In genomic region chr7:48094861-48095293, GRCh38 we compare ENCODE assay signal across 11 cellular contexts. TPM values are rescaled to one million over a fixed set of nuclear protein-coding genes. Genes with fewer than 3 reads are reported as not detected.
A peak's percentile ranks its signal among the peaks of the same experiment; 100 is the strongest.
DNase-seq lines count a peak whose midpoint lies in the region; ATAC-seq and TF ChIP-seq lines count a peak whose summit lies in the region.
"Had no signal": no experiment of that assay in that cellular context is flagged by ENCODE, and none has a peak within 500 bp of the region (broad histone marks: within the 10 kb centered on the region; RNA-seq: fewer than 3 reads in every experiment).

No MANE protein-coding gene starts in this region.

- peaks cover 9% of the 10 kb centered on the region for H3K4me1 ChIP-seq in fibroblast of lung (ENCODE audit: control insufficient read depth, extremely low read depth, insufficient read depth, low read length)
- H3K4me1 ChIP-seq in skeletal muscle satellite cell (ENCODE audit: control insufficient read depth, insufficient read depth, low read length): peaks cover 57% of the 10 kb centered on the region

- H3K27me3 ChIP-seq in fibroblast of lung (ENCODE audit: control insufficient read depth, insufficient read depth, low read length) (no peaks in the 10 kb centered on the region), skeletal muscle satellite cell (ENCODE audit: control insufficient read depth, insufficient read depth, low read length) (no peaks in the 10 kb centered on the region)

- TF ChIP-seq CTCF in fibroblast of lung (conservative IDR thresholded peaks at IDR 0.05 in 1 of 2, IDR thresholded peaks at IDR 0.05 in 1 of 2; ENCODE audit: low read depth in 1 of 2, low read length in 2 of 2): no peak

- no peaks in the 10 kb centered on the region for H3K27me3 Mint-ChIP-seq in T-helper 2 cell treated with Interferon-gamma antibody and Interleukin-4, amounts not matched to agents 5 μg/mL and 100 μg/mL, for 36 hours (ENCODE audit: low read depth)
- no peaks in the 10 kb centered on the region for H3K27me3 Mint-ChIP-seq in activated CD8-positive, alpha-beta T cell treated with anti-CD3 and anti-CD28 coated beads, Interleukin-2, amount 10 ng/mL, durations not matched to agents 7 days and 5 days (ENCODE audit: low read depth)

- no peak for DNase-seq in T-helper 2 cell treated with Interferon-gamma antibody and Interleukin-4, amounts not matched to agents 5 μg/mL and 100 μg/mL, for 36 hours (ENCODE audit: low spot score)
- DNase-seq in T-helper 2 cell (no peak), fibroblast of lung (ENCODE audit: low read depth in 2 of 2) (peak; percentile 51 to 87), cerebellar cortex (ENCODE audit: low spot score) (no peak), nucleus accumbens (lab: John Stamatoyannopoulos, UW) (no peak), NCI-H187 (lab: John Stamatoyannopoulos, UW) (no peak)
- DNase-seq in activated CD8-positive, alpha-beta T cell treated with anti-CD3 and anti-CD28 coated beads, Interleukin-2, amount 10 ng/mL, durations not matched to agents 7 days and 5 days: no peak
- DNase-seq: left colon, NCI-H187 treated with DMSO at 0.1 percent for 48 hours, right cardiac atrium had no signal

- peak overlapping the region; percentile 63 for H3K4me2 ChIP-seq in fibroblast of lung (ENCODE audit: extremely low read depth, insufficient read depth, low read length)
- peak overlapping the region; percentile 65 for H3K4me2 ChIP-seq in skeletal muscle satellite cell (ENCODE audit: low read length)

- H3K9me3 ChIP-seq in fibroblast of lung (ENCODE audit: control insufficient read depth, insufficient read depth, low read depth, low read length): no peaks in the 10 kb centered on the region
- no peaks in the 10 kb centered on the region for H3K9me3 ChIP-seq in skeletal muscle satellite cell (replicated peaks; ENCODE audit: low read length)

- CTCF ChIA-PET in activated CD8-positive, alpha-beta T cell treated with anti-CD3 and anti-CD28 coated beads, Interleukin-2, amount 10 ng/mL, durations not matched to agents 7 days and 5 days (lab: Charles Lee): interaction anchor here (1.5 to 4.0 kb wide), 3 partner anchors 10 to 106 kb away, joined by 4 to 17 read pairs (median 10); no protein-coding TSS in a partner anchor

- H2AFZ ChIP-seq in fibroblast of lung (ENCODE audit: low read length): no peak overlapping the region

- POLR2A ChIA-PET in activated CD8-positive, alpha-beta T cell treated with anti-CD3 and anti-CD28 coated beads, Interleukin-2, amount 10 ng/mL, durations not matched to agents 7 days and 5 days (lab: Charles Lee): interaction anchor here (0.8 to 1.5 kb wide), 2 partner anchors 10 to 103 kb away, joined by 3 to 6 read pairs; no protein-coding TSS in a partner anchor

- no peak for ATAC-seq in activated CD8-positive, alpha-beta T cell treated with anti-CD3 and anti-CD28 coated beads, Interleukin-2, amount 10 ng/mL, durations not matched to agents 7 days and 5 days
- ATAC-seq: left colon, right cardiac atrium had no signal

- peak overlapping the region; percentile 69 for H3K27ac Mint-ChIP-seq in T-helper 2 cell treated with Interferon-gamma antibody and Interleukin-4, amounts not matched to agents 5 μg/mL and 100 μg/mL, for 36 hours
- peak overlapping the region; percentile 70 for H3K27ac Mint-ChIP-seq in activated CD8-positive, alpha-beta T cell treated with anti-CD3 and anti-CD28 coated beads, Interleukin-2, amount 10 ng/mL, durations not matched to agents 7 days and 5 days

- H3K4me1 Mint-ChIP-seq in T-helper 2 cell treated with Interferon-gamma antibody and Interleukin-4, amounts not matched to agents 5 μg/mL and 100 μg/mL, for 36 hours (ENCODE audit: low read depth): peaks cover 77% of the 10 kb centered on the region
- peaks cover 88% of the 10 kb centered on the region for H3K4me1 Mint-ChIP-seq in activated CD8-positive, alpha-beta T cell treated with anti-CD3 and anti-CD28 coated beads, Interleukin-2, amount 10 ng/mL, durations not matched to agents 7 days and 5 days (ENCODE audit: low read depth)

- no peaks in the 10 kb centered on the region for H4K20me1 ChIP-seq in fibroblast of lung (ENCODE audit: control insufficient read depth, extremely low read depth, insufficient read depth, low read length)

- H3K4me3 ChIP-seq in fibroblast of lung (replicated peaks in 1 of 4; ENCODE audit: control extremely low read depth in 1 of 4, insufficient read depth in 1 of 4, low read depth in 3 of 4, low read length in 4 of 4) (no peak overlapping the region), skeletal muscle satellite cell (ENCODE audit: low read length) (no peak overlapping the region)

- no peaks in the 10 kb centered on the region for H3K9me3 Mint-ChIP-seq in T-helper 2 cell treated with Interferon-gamma antibody and Interleukin-4, amounts not matched to agents 5 μg/mL and 100 μg/mL, for 36 hours
- no peaks in the 10 kb centered on the region for H3K9me3 Mint-ChIP-seq in activated CD8-positive, alpha-beta T cell treated with anti-CD3 and anti-CD28 coated beads, Interleukin-2, amount 10 ng/mL, durations not matched to agents 7 days and 5 days (ENCODE audit: insufficient read depth)

- no peak overlapping the region for H3K4me3 Mint-ChIP-seq in T-helper 2 cell treated with Interferon-gamma antibody and Interleukin-4, amounts not matched to agents 5 μg/mL and 100 μg/mL, for 36 hours
- no peak overlapping the region for H3K4me3 Mint-ChIP-seq in activated CD8-positive, alpha-beta T cell treated with anti-CD3 and anti-CD28 coated beads, Interleukin-2, amount 10 ng/mL, durations not matched to agents 7 days and 5 days

- H3K36me3 Mint-ChIP-seq in T-helper 2 cell treated with Interferon-gamma antibody and Interleukin-4, amounts not matched to agents 5 μg/mL and 100 μg/mL, for 36 hours (ENCODE audit: low read depth): peaks cover 91% of the 10 kb centered on the region
- H3K36me3 Mint-ChIP-seq in activated CD8-positive, alpha-beta T cell treated with anti-CD3 and anti-CD28 coated beads, Interleukin-2, amount 10 ng/mL, durations not matched to agents 7 days and 5 days (ENCODE audit: low read depth): peaks cover 93% of the 10 kb centered on the region

- no peaks in the 10 kb centered on the region for H3K79me2 ChIP-seq in fibroblast of lung (ENCODE audit: control insufficient read depth, insufficient read depth, low read length)

- H3K9ac ChIP-seq in fibroblast of lung (ENCODE audit: insufficient read depth, low read length) (no peak overlapping the region), skeletal muscle satellite cell (ENCODE audit: low read depth, low read length) (peak overlapping the region; percentile 51)

- no peak overlapping the region for H3K27ac ChIP-seq in fibroblast of lung (ENCODE audit: insufficient read depth, low read length)

- H3K36me3 ChIP-seq in fibroblast of lung (ENCODE audit: control insufficient read depth, insufficient read depth, low read length) (peaks cover 4% of the 10 kb centered on the region), skeletal muscle satellite cell (ENCODE audit: insufficient read depth, low read length) (peaks cover 59% of the 10 kb centered on the region)

RNA-seq across cellular contexts. Expression of gene UPP1, which starts 5.8 kb away (rescaled TPM):
- 10 to 100 TPM; 60.7 to 68.4 TPM for total RNA-seq in activated CD8-positive, alpha-beta T cell treated with anti-CD3 and anti-CD28 coated beads, Interleukin-2, amount 10 ng/mL, durations not matched to agents 7 days and 5 days
- total RNA-seq in fibroblast of lung: 9.0 and 11.7 TPM in 2 replicates
- 9.4 and 11.7 TPM in 2 replicates for polyA plus RNA-seq in fibroblast of lung
- 14.5 and 17.2 TPM in 2 replicates for polyA plus RNA-seq in fibroblast of lung (2012)
- 6.5 and 10.6 TPM in 2 replicates for polyA minus RNA-seq in fibroblast of lung (ENCODE audit: low replicate concordance)
- total RNA-seq in skeletal muscle satellite cell (2012; rRNA removed): 30.4 and 31.7 TPM in 2 replicates

RNA-seq across cellular contexts. Expression of gene C7orf57, which starts 59.5 kb away (rescaled TPM):
- under 1 TPM in 1 of 2 experiments, not detected in 1; 0.10 TPM for total RNA-seq in activated CD8-positive, alpha-beta T cell treated with anti-CD3 and anti-CD28 coated beads, Interleukin-2, amount 10 ng/mL, durations not matched to agents 7 days and 5 days
- total RNA-seq in fibroblast of lung: not detected in 2 replicates
- polyA plus RNA-seq in fibroblast of lung: not detected in 2 replicates
- not detected in 2 replicates for polyA plus RNA-seq in fibroblast of lung (2012)
- not detected in 2 replicates for polyA minus RNA-seq in fibroblast of lung (ENCODE audit: low replicate concordance)
- not detected in 2 replicates for total RNA-seq in skeletal muscle satellite cell (2012; rRNA removed)
- total RNA-seq: left colon, right cardiac atrium had no signal
- polyA plus RNA-seq: right cardiac atrium had no signal

Comparison
In these comparisons a context has a peak if more than half of its experiments do, and no peak if none do; other contexts are left out.
1. DNase-seq: peak in fibroblast of lung (2 of 2); none in T-helper 2 cell treated with Interferon-gamma antibody and Interleukin-4, amounts not matched to agents 5 μg/mL and 100 μg/mL, for 36 hours (single experiment), T-helper 2 cell (0 of 5), activated CD8-positive, alpha-beta T cell treated with anti-CD3 and anti-CD28 coated beads, Interleukin-2, amount 10 ng/mL, durations not matched to agents 7 days and 5 days (single experiment), cerebellar cortex (single experiment), nucleus accumbens (0 of 56) and NCI-H187 (0 of 2).